Comparison of ENCODE assay signal across 1 cellular context in the genomic region with DNA sequence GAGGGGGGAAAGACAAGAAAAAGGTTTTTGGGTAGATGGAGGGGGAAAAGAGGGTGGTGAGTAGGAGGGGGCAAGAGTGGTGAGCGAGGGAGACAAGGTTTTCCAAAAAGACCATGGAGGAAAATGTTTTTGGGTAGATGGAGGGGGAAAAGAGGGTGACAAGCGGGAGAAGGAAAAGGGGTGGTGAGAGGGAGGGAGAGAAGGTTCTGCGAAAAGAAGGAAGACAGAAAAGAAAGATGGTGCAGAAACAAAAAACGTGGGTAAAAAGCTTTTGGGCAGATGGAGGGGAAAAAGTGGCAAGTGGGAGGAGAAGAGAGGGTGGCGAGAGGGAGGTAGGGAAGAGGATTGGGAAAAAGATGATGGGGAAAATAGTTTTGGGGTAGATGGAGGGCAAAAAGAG.
A peak's percentile ranks its signal among the peaks of the same experiment; 100 is the strongest.
TF ChIP-seq lines count a peak whose summit lies in the region.

No MANE protein-coding gene starts in this region.

TF ChIP-seq in K562, 482 proteins besides CTCF, POLR2A, EP300 and RAD21 (continued from another document and continues in another):
- TF ChIP-seq, protein P1, sequence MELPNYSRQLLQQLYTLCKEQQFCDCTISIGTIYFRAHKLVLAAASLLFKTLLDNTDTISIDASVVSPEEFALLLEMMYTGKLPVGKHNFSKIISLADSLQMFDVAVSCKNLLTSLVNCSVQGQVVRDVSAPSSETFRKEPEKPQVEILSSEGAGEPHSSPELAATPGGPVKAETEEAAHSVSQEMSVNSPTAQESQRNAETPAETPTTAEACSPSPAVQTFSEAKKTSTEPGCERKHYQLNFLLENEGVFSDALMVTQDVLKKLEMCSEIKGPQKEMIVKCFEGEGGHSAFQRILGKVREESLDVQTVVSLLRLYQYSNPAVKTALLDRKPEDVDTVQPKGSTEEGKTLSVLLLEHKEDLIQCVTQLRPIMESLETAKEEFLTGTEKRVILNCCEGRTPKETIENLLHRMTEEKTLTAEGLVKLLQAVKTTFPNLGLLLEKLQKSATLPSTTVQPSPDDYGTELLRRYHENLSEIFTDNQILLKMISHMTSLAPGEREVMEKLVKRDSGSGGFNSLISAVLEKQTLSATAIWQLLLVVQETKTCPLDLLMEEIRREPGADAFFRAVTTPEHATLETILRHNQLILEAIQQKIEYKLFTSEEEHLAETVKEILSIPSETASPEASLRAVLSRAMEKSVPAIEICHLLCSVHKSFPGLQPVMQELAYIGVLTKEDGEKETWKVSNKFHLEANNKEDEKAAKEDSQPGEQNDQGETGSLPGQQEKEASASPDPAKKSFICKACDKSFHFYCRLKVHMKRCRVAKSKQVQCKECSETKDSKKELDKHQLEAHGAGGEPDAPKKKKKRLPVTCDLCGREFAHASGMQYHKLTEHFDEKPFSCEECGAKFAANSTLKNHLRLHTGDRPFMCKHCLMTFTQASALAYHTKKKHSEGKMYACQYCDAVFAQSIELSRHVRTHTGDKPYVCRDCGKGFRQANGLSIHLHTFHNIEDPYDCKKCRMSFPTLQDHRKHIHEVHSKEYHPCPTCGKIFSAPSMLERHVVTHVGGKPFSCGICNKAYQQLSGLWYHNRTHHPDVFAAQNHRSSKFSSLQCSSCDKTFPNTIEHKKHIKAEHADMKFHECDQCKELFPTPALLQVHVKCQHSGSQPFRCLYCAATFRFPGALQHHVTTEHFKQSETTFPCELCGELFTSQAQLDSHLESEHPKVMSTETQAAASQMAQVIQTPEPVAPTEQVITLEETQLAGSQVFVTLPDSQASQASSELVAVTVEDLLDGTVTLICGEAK (IDR thresholded peaks at IDR 0.05): no peak
- TF ChIP-seq, protein P1 (CRISPR knock-in tag; IDR thresholded peaks at IDR 0.05): no peak
- TF ChIP-seq KAT8 (IDR thresholded peaks at IDR 0.05; ENCODE audit: low read depth) (no peak), POLR3G (IDR thresholded peaks at IDR 0.05; ENCODE audit: extremely low read depth, insufficient read length, insufficient replicate concordance) (no peak), SREBF2 (CRISPR knock-in tag; IDR thresholded peaks at IDR 0.05) (no peak), PML (IDR thresholded peaks at IDR 0.05; ENCODE audit: low read length) (no peak), ZNF134 (CRISPR knock-in tag; conservative IDR thresholded peaks at IDR 0.05) (no peak), ETV5 (CRISPR knock-in tag; IDR thresholded peaks at IDR 0.05; ENCODE audit: low read depth) (no peak), ZC3H11A (IDR thresholded peaks at IDR 0.05; ENCODE audit: low read depth, low read length) (no peak), ZFP1 (CRISPR knock-in tag; IDR thresholded peaks at IDR 0.05) (no peak), ZNF311 (CRISPR knock-in tag; IDR thresholded peaks at IDR 0.05) (peak; percentile 67; the same call in 1 of the 2 replicates), ZNF253 (CRISPR knock-in tag; conservative IDR thresholded peaks at IDR 0.05) (0 out of 2 replicates have a peak, but pooled peaks have one; percentile 18), SOX6 (IDR thresholded peaks at IDR 0.05) (no peak), CHCHD3 (CRISPR knock-in tag; IDR thresholded peaks at IDR 0.05) (no peak), IRF2 (CRISPR knock-in tag; IDR thresholded peaks at IDR 0.05) (no peak), HMG20A (CRISPR knock-in tag; conservative IDR thresholded peaks at IDR 0.05) (no peak), NRF1 (conservative IDR thresholded peaks at IDR 0.05 in 1 of 2, IDR thresholded peaks at IDR 0.05 in 1 of 2) (no peak), HCFC1 (IDR thresholded peaks at IDR 0.05; ENCODE audit: low read depth, low read length) (no peak), SMARCC2 (IDR thresholded peaks at IDR 0.05; ENCODE audit: low read depth) (no peak), SMARCA4 (IDR thresholded peaks at IDR 0.05) (no peak), CC2D1A (IDR thresholded peaks at IDR 0.05) (no peak), MIER1 (IDR thresholded peaks at IDR 0.05; ENCODE audit: low read depth) (no peak), ARID2 (IDR thresholded peaks at IDR 0.05) (peak; percentile 10; the same call in 1 of the 2 replicates), HIVEP1 (CRISPR knock-in tag; IDR thresholded peaks at IDR 0.05) (no peak), WHSC1 (IDR thresholded peaks at IDR 0.05; ENCODE audit: low read length) (no peak), EGR1 (conservative IDR thresholded peaks at IDR 0.05) (no peak), POLR3A (IDR thresholded peaks at IDR 0.05; ENCODE audit: borderline replicate concordance, extremely low read depth, insufficient read depth, insufficient read length) (no peak), LEF1 (IDR thresholded peaks at IDR 0.05) (0 out of 2 replicates have a peak, but pooled peaks have one; percentile 8), CEBPB (tag; IDR thresholded peaks at IDR 0.05) (no peak), CAMTA2 (CRISPR knock-in tag; conservative IDR thresholded peaks at IDR 0.05) (no peak), CBX3 (IDR thresholded peaks at IDR 0.05; ENCODE audit: borderline replicate concordance in 1 of 2, low read length in 2 of 2) (no peak), KDM5B (IDR thresholded peaks at IDR 0.05; ENCODE audit: insufficient replicate concordance, low read depth, low read length) (no peak)
- TF ChIP-seq, protein P2, sequence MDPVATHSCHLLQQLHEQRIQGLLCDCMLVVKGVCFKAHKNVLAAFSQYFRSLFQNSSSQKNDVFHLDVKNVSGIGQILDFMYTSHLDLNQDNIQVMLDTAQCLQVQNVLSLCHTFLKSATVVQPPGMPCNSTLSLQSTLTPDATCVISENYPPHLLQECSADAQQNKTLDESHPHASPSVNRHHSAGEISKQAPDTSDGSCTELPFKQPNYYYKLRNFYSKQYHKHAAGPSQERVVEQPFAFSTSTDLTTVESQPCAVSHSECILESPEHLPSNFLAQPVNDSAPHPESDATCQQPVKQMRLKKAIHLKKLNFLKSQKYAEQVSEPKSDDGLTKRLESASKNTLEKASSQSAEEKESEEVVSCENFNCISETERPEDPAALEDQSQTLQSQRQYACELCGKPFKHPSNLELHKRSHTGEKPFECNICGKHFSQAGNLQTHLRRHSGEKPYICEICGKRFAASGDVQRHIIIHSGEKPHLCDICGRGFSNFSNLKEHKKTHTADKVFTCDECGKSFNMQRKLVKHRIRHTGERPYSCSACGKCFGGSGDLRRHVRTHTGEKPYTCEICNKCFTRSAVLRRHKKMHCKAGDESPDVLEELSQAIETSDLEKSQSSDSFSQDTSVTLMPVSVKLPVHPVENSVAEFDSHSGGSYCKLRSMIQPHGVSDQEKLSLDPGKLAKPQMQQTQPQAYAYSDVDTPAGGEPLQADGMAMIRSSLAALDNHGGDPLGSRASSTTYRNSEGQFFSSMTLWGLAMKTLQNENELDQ (CRISPR knock-in tag; IDR thresholded peaks at IDR 0.05; ENCODE audit: borderline replicate concordance): no peak
- TF ChIP-seq, protein P3, sequence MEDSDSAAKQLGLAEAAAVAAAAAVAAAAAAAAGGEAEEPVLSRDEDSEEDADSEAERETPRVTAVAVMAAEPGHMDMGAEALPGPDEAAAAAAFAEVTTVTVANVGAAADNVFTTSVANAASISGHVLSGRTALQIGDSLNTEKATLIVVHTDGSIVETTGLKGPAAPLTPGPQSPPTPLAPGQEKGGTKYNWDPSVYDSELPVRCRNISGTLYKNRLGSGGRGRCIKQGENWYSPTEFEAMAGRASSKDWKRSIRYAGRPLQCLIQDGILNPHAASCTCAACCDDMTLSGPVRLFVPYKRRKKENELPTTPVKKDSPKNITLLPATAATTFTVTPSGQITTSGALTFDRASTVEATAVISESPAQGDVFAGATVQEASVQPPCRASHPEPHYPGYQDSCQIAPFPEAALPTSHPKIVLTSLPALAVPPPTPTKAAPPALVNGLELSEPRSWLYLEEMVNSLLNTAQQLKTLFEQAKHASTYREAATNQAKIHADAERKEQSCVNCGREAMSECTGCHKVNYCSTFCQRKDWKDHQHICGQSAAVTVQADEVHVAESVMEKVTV (CRISPR knock-in tag; IDR thresholded peaks at IDR 0.05): no peak
- TF ChIP-seq, protein P4, sequence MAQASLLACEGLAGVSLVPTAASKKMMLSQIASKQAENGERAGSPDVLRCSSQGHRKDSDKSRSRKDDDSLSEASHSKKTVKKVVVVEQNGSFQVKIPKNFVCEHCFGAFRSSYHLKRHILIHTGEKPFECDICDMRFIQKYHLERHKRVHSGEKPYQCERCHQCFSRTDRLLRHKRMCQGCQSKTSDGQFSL (CRISPR knock-in tag; IDR thresholded peaks at IDR 0.05): no peak
- TF ChIP-seq, protein P4 (tag; IDR thresholded peaks at IDR 0.05): no peak
- TF ChIP-seq, protein P5, sequence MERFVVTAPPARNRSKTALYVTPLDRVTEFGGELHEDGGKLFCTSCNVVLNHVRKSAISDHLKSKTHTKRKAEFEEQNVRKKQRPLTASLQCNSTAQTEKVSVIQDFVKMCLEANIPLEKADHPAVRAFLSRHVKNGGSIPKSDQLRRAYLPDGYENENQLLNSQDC (CRISPR knock-in tag; IDR thresholded peaks at IDR 0.05): no peak
- TF ChIP-seq, protein P6, sequence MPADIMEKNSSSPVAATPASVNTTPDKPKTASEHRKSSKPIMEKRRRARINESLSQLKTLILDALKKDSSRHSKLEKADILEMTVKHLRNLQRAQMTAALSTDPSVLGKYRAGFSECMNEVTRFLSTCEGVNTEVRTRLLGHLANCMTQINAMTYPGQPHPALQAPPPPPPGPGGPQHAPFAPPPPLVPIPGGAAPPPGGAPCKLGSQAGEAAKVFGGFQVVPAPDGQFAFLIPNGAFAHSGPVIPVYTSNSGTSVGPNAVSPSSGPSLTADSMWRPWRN (IDR thresholded peaks at IDR 0.05; ENCODE audit: low read depth): no peak
- TF ChIP-seq, protein P7, sequence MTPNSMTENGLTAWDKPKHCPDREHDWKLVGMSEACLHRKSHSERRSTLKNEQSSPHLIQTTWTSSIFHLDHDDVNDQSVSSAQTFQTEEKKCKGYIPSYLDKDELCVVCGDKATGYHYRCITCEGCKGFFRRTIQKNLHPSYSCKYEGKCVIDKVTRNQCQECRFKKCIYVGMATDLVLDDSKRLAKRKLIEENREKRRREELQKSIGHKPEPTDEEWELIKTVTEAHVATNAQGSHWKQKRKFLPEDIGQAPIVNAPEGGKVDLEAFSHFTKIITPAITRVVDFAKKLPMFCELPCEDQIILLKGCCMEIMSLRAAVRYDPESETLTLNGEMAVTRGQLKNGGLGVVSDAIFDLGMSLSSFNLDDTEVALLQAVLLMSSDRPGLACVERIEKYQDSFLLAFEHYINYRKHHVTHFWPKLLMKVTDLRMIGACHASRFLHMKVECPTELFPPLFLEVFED (CRISPR knock-in tag; conservative IDR thresholded peaks at IDR 0.05): peak; percentile 84
- TF ChIP-seq, protein P8, sequence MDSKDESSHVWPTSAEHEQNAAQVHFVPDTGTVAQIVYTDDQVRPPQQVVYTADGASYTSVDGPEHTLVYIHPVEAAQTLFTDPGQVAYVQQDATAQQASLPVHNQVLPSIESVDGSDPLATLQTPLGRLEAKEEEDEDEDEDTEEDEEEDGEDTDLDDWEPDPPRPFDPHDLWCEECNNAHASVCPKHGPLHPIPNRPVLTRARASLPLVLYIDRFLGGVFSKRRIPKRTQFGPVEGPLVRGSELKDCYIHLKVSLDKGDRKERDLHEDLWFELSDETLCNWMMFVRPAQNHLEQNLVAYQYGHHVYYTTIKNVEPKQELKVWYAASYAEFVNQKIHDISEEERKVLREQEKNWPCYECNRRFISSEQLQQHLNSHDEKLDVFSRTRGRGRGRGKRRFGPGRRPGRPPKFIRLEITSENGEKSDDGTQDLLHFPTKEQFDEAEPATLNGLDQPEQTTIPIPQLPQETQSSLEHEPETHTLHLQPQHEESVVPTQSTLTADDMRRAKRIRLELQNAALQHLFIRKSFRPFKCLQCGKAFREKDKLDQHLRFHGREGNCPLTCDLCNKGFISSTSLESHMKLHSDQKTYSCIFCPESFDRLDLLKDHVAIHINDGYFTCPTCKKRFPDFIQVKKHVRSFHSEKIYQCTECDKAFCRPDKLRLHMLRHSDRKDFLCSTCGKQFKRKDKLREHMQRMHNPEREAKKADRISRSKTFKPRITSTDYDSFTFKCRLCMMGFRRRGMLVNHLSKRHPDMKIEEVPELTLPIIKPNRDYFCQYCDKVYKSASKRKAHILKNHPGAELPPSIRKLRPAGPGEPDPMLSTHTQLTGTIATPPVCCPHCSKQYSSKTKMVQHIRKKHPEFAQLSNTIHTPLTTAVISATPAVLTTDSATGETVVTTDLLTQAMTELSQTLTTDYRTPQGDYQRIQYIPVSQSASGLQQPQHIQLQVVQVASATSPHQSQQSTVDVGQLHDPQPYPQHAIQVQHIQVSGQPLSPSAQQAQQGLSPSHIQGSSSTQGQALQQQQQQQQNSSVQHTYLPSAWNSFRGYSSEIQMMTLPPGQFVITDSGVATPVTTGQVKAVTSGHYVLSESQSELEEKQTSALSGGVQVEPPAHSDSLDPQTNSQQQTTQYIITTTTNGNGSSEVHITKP (IDR thresholded peaks at IDR 0.05; ENCODE audit: partially characterized antibody): no peak
- TF ChIP-seq, protein P9, sequence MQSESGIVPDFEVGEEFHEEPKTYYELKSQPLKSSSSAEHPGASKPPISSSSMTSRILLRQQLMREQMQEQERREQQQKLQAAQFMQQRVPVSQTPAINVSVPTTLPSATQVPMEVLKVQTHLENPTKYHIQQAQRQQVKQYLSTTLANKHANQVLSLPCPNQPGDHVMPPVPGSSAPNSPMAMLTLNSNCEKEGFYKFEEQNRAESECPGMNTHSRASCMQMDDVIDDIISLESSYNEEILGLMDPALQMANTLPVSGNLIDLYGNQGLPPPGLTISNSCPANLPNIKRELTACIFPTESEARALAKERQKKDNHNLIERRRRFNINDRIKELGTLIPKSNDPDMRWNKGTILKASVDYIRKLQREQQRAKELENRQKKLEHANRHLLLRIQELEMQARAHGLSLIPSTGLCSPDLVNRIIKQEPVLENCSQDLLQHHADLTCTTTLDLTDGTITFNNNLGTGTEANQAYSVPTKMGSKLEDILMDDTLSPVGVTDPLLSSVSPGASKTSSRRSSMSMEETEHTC (IDR thresholded peaks at IDR 0.05): no peak
